In the genomic region with DNA sequence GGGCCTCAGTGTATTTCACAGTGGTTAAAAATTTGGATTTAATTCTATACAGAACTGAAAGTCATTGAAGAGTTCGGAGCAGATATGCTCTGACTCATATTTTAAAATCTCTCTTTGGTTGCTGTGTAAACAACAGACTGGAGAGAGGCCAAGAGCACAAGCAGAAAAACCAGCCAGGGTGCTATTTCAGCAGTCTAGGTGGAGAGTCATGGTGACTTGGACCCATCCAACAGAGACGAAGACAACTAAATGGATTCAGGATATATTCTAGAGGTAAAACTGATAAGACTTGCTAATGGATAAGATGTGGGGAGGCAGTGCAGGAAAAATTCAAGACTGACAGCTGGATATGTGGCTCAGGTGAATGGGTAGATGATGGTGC, we compare ENCODE assay signal across 2 cellular contexts.
TF ChIP-seq lines count a peak whose summit lies in the region.

No MANE protein-coding gene starts in this region.

TF ChIP-seq in K562, 482 proteins besides CTCF, POLR2A, EP300 and RAD21 (continued from another document):
- peak; percentile 13; the same call in 1 of the 2 replicates for TF ChIP-seq NFE2 (IDR thresholded peaks at IDR 0.05; ENCODE audit: low read depth)
- TF ChIP-seq KDM1A (IDR thresholded peaks at IDR 0.05): peak in 1 of 2 experiments; percentile 50; a peak in 1 of 4 replicates
- no peak for TF ChIP-seq ZNF232 (CRISPR knock-in tag; IDR thresholded peaks at IDR 0.05)
- TF ChIP-seq HDAC2 (IDR thresholded peaks at IDR 0.05): 0 out of 2 replicates have a peak, but pooled peaks have one; percentile 18
- TF ChIP-seq CTBP1 (IDR thresholded peaks at IDR 0.05; ENCODE audit: borderline replicate concordance): peak; percentile 43; the same call in 1 of the 2 replicates
- peak; percentile 82 for TF ChIP-seq ARID1B (IDR thresholded peaks at IDR 0.05)
- peak; percentile 49; the same call in 1 of the 2 replicates for TF ChIP-seq TCF3 (CRISPR knock-in tag; IDR thresholded peaks at IDR 0.05)
- no peak for TF ChIP-seq ZNF3 (CRISPR knock-in tag; IDR thresholded peaks at IDR 0.05)
- TF ChIP-seq, protein P1, sequence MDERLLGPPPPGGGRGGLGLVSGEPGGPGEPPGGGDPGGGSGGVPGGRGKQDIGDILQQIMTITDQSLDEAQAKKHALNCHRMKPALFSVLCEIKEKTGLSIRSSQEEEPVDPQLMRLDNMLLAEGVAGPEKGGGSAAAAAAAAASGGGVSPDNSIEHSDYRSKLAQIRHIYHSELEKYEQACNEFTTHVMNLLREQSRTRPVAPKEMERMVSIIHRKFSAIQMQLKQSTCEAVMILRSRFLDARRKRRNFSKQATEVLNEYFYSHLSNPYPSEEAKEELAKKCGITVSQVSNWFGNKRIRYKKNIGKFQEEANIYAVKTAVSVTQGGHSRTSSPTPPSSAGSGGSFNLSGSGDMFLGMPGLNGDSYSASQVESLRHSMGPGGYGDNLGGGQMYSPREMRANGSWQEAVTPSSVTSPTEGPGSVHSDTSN (CRISPR knock-in tag; IDR thresholded peaks at IDR 0.05; ENCODE audit: low read depth): no peak
- TF ChIP-seq, protein P1 (tag; conservative IDR thresholded peaks at IDR 0.05; ENCODE audit: low read depth): 0 out of 2 replicates have a peak, but pooled peaks have one; percentile 6
- TF ChIP-seq MAFF (IDR thresholded peaks at IDR 0.05; ENCODE audit: low read length): 0 out of 2 replicates have a peak, but pooled peaks have one; percentile 11
- TF ChIP-seq RCOR1 (IDR thresholded peaks at IDR 0.05; ENCODE audit: borderline replicate concordance in 1 of 2, low read depth in 2 of 2, low read length in 2 of 2): 0 out of 4 replicates have a peak, but pooled peaks of 1 of the 2 experiments have one; percentile 33
- peak; percentile 77; the same call in 1 of the 2 replicates for TF ChIP-seq DPF2 (IDR thresholded peaks at IDR 0.05)
- peak; percentile 89 for TF ChIP-seq NFIC (IDR thresholded peaks at IDR 0.05)
- TF ChIP-seq, protein P2, sequence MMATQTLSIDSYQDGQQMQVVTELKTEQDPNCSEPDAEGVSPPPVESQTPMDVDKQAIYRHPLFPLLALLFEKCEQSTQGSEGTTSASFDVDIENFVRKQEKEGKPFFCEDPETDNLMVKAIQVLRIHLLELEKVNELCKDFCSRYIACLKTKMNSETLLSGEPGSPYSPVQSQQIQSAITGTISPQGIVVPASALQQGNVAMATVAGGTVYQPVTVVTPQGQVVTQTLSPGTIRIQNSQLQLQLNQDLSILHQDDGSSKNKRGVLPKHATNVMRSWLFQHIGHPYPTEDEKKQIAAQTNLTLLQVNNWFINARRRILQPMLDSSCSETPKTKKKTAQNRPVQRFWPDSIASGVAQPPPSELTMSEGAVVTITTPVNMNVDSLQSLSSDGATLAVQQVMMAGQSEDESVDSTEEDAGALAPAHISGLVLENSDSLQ (IDR thresholded peaks at IDR 0.05): peak; percentile 53
- peak; percentile 87 for TF ChIP-seq EHMT2 (IDR thresholded peaks at IDR 0.05)

TF ChIP-seq in HepG2, 621 proteins besides CTCF, POLR2A, EP300 and RAD21 (continued from another document and continues in another):
- TF ChIP-seq, protein P3, sequence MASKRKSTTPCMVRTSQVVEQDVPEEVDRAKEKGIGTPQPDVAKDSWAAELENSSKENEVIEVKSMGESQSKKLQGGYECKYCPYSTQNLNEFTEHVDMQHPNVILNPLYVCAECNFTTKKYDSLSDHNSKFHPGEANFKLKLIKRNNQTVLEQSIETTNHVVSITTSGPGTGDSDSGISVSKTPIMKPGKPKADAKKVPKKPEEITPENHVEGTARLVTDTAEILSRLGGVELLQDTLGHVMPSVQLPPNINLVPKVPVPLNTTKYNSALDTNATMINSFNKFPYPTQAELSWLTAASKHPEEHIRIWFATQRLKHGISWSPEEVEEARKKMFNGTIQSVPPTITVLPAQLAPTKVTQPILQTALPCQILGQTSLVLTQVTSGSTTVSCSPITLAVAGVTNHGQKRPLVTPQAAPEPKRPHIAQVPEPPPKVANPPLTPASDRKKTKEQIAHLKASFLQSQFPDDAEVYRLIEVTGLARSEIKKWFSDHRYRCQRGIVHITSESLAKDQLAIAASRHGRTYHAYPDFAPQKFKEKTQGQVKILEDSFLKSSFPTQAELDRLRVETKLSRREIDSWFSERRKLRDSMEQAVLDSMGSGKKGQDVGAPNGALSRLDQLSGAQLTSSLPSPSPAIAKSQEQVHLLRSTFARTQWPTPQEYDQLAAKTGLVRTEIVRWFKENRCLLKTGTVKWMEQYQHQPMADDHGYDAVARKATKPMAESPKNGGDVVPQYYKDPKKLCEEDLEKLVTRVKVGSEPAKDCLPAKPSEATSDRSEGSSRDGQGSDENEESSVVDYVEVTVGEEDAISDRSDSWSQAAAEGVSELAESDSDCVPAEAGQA (IDR thresholded peaks at IDR 0.05; ENCODE audit: low read depth): no peak
- TF ChIP-seq, protein P3 (CRISPR knock-in tag; IDR thresholded peaks at IDR 0.05; ENCODE audit: borderline replicate concordance): 0 out of 2 replicates have a peak, but pooled peaks have one; percentile 23
- TF ChIP-seq, protein P4, sequence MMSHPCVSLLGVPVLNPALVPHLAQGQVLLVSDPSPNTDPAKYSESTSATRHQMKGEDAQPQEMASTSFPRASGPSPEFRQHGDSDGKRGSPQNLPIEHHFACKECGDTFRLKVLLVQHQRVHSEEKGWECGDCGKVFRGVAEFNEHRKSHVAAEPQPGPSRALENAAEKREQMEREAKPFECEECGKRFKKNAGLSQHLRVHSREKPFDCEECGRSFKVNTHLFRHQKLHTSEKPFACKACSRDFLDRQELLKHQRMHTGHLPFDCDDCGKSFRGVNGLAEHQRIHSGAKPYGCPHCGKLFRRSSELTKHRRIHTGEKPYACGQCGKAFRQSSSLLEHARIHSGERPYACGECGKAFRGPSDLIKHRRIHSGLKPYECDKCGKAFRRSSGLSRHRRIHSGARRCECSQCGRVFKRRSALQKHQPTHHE (CRISPR knock-in tag; IDR thresholded peaks at IDR 0.05; ENCODE audit: borderline replicate concordance): no peak
- peak; percentile 70; the same call in 1 of the 2 replicates for TF ChIP-seq FOXJ3 (CRISPR knock-in tag; IDR thresholded peaks at IDR 0.05; ENCODE audit: borderline replicate concordance)
- peak; percentile 57; the same call in 1 of the 2 replicates for TF ChIP-seq HOXA5 (CRISPR knock-in tag; IDR thresholded peaks at IDR 0.05)
- no peak for TF ChIP-seq ZNF12 (CRISPR knock-in tag; IDR thresholded peaks at IDR 0.05)
- peak; percentile 18; the same call in 1 of the 2 replicates for TF ChIP-seq ZNF331 (CRISPR knock-in tag; IDR thresholded peaks at IDR 0.05)
- TF ChIP-seq, protein P5, sequence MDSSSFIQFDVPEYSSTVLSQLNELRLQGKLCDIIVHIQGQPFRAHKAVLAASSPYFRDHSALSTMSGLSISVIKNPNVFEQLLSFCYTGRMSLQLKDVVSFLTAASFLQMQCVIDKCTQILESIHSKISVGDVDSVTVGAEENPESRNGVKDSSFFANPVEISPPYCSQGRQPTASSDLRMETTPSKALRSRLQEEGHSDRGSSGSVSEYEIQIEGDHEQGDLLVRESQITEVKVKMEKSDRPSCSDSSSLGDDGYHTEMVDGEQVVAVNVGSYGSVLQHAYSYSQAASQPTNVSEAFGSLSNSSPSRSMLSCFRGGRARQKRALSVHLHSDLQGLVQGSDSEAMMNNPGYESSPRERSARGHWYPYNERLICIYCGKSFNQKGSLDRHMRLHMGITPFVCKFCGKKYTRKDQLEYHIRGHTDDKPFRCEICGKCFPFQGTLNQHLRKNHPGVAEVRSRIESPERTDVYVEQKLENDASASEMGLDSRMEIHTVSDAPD (CRISPR knock-in tag; IDR thresholded peaks at IDR 0.05): 0 out of 2 replicates have a peak, but pooled peaks have one; percentile 49
- 0 out of 2 replicates have a peak, but pooled peaks have one; percentile 48 for TF ChIP-seq ELF3 (CRISPR knock-in tag; IDR thresholded peaks at IDR 0.05)
- no peak for TF ChIP-seq RARG (CRISPR knock-in tag; IDR thresholded peaks at IDR 0.05; ENCODE audit: low read depth)
- TF ChIP-seq, protein P6, sequence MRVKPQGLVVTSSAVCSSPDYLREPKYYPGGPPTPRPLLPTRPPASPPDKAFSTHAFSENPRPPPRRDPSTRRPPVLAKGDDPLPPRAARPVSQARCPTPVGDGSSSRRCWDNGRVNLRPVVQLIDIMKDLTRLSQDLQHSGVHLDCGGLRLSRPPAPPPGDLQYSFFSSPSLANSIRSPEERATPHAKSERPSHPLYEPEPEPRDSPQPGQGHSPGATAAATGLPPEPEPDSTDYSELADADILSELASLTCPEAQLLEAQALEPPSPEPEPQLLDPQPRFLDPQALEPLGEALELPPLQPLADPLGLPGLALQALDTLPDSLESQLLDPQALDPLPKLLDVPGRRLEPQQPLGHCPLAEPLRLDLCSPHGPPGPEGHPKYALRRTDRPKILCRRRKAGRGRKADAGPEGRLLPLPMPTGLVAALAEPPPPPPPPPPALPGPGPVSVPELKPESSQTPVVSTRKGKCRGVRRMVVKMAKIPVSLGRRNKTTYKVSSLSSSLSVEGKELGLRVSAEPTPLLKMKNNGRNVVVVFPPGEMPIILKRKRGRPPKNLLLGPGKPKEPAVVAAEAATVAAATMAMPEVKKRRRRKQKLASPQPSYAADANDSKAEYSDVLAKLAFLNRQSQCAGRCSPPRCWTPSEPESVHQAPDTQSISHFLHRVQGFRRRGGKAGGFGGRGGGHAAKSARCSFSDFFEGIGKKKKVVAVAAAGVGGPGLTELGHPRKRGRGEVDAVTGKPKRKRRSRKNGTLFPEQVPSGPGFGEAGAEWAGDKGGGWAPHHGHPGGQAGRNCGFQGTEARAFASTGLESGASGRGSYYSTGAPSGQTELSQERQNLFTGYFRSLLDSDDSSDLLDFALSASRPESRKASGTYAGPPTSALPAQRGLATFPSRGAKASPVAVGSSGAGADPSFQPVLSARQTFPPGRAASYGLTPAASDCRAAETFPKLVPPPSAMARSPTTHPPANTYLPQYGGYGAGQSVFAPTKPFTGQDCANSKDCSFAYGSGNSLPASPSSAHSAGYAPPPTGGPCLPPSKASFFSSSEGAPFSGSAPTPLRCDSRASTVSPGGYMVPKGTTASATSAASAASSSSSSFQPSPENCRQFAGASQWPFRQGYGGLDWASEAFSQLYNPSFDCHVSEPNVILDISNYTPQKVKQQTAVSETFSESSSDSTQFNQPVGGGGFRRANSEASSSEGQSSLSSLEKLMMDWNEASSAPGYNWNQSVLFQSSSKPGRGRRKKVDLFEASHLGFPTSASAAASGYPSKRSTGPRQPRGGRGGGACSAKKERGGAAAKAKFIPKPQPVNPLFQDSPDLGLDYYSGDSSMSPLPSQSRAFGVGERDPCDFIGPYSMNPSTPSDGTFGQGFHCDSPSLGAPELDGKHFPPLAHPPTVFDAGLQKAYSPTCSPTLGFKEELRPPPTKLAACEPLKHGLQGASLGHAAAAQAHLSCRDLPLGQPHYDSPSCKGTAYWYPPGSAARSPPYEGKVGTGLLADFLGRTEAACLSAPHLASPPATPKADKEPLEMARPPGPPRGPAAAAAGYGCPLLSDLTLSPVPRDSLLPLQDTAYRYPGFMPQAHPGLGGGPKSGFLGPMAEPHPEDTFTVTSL (CRISPR knock-in tag; IDR thresholded peaks at IDR 0.05; ENCODE audit: borderline replicate concordance): peak; percentile 66; the same call in 1 of the 2 replicates
- TF ChIP-seq, protein P7, sequence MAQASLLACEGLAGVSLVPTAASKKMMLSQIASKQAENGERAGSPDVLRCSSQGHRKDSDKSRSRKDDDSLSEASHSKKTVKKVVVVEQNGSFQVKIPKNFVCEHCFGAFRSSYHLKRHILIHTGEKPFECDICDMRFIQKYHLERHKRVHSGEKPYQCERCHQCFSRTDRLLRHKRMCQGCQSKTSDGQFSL (CRISPR knock-in tag; IDR thresholded peaks at IDR 0.05): 0 out of 2 replicates have a peak, but pooled peaks have one; percentile 28
- no peak for TF ChIP-seq SUZ12 (IDR thresholded peaks at IDR 0.05; ENCODE audit: low read depth, low read length)
- TF ChIP-seq, protein P8, sequence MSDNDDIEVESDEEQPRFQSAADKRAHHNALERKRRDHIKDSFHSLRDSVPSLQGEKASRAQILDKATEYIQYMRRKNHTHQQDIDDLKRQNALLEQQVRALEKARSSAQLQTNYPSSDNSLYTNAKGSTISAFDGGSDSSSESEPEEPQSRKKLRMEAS (IDR thresholded peaks at IDR 0.05): no peak
- 0 out of 2 replicates have a peak, but pooled peaks have one; percentile 14 for TF ChIP-seq HDAC2 (CRISPR knock-in tag; IDR thresholded peaks at IDR 0.05)
- TF ChIP-seq, protein P9, sequence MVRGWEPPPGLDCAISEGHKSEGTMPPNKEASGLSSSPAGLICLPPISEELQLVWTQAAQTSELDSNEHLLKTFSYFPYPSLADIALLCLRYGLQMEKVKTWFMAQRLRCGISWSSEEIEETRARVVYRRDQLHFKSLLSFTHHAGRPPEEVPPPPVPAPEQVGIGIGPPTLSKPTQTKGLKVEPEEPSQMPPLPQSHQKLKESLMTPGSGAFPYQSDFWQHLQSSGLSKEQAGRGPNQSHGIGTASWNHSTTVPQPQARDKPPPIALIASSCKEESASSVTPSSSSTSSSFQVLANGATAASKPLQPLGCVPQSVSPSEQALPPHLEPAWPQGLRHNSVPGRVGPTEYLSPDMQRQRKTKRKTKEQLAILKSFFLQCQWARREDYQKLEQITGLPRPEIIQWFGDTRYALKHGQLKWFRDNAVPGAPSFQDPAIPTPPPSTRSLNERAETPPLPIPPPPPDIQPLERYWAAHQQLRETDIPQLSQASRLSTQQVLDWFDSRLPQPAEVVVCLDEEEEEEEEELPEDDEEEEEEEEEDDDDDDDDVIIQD (CRISPR knock-in tag; IDR thresholded peaks at IDR 0.05; ENCODE audit: low read depth): 0 out of 2 replicates have a peak, but pooled peaks have one; percentile 23
- 0 out of 2 replicates have a peak, but pooled peaks have one; percentile 43 for TF ChIP-seq ZNF557 (CRISPR knock-in tag; IDR thresholded peaks at IDR 0.05)
- 0 out of 2 replicates have a peak, but pooled peaks have one; percentile 23 for TF ChIP-seq NR2F6 (IDR thresholded peaks at IDR 0.05)
- no peak; the same call in 1 of the 2 replicates for TF ChIP-seq NR2F6 (CRISPR knock-in tag; IDR thresholded peaks at IDR 0.05)
